1 cellular context compared by ENCODE assay signal in genomic region chr12:563899-564298, GRCh38.
TF ChIP-seq lines count a peak whose summit lies in the region.

No MANE protein-coding gene starts in this region.

TF ChIP-seq in GM12878, 131 proteins besides CTCF, POLR2A, EP300 and RAD21 (continued from another document):
- TF ChIP-seq CEBPZ (IDR thresholded peaks at IDR 0.05; ENCODE audit: low read depth, low read length) (no peak), MLLT1 (IDR thresholded peaks at IDR 0.05) (no peak)
